ENCODE assay signal across 1 cellular context in genomic region chr17:51745993-51746392, GRCh38.
A peak's percentile ranks its signal among the peaks of the same experiment; 100 is the strongest.
TF ChIP-seq lines count a peak whose summit lies in the region.

No MANE protein-coding gene starts in this region.

TF ChIP-seq in HEK293, 187 proteins besides CTCF, POLR2A, EP300 and RAD21:
- 0 out of 2 replicates have a peak, but pooled peaks have one; percentile 21 for TF ChIP-seq ZNF623 (tag by site-specific recombination; IDR thresholded peaks at IDR 0.05)
- TF ChIP-seq ZXDB (tag by site-specific recombination; IDR thresholded peaks at IDR 0.05): 0 out of 2 replicates have a peak, but pooled peaks have one; percentile 22
- TF ChIP-seq ZNF292 (tag by site-specific recombination; IDR thresholded peaks at IDR 0.05; ENCODE audit: borderline replicate concordance, low read depth): no peak
- TF ChIP-seq ZNF214 (tag by site-specific recombination; IDR thresholded peaks at IDR 0.05; ENCODE audit: borderline replicate concordance): no peak
- TF ChIP-seq TRIM28 (IDR thresholded peaks at IDR 0.05; ENCODE audit: borderline replicate concordance, low read length): 0 out of 2 replicates have a peak, but pooled peaks have one; percentile 22
- TF ChIP-seq ZBTB17 (tag by site-specific recombination; IDR thresholded peaks at IDR 0.05): peak; percentile 98
- TF ChIP-seq ZNF549 (tag by site-specific recombination; IDR thresholded peaks at IDR 0.05): no peak
- no peak for TF ChIP-seq MZF1 (tag by site-specific recombination; IDR thresholded peaks at IDR 0.05; ENCODE audit: borderline replicate concordance)
- peak; percentile 28; the same call in 1 of the 2 replicates for TF ChIP-seq ZNF518A (tag by site-specific recombination; conservative IDR thresholded peaks at IDR 0.05; ENCODE audit: low read depth)
